ENCODE assay signal across 1 cellular context in the genomic region with DNA sequence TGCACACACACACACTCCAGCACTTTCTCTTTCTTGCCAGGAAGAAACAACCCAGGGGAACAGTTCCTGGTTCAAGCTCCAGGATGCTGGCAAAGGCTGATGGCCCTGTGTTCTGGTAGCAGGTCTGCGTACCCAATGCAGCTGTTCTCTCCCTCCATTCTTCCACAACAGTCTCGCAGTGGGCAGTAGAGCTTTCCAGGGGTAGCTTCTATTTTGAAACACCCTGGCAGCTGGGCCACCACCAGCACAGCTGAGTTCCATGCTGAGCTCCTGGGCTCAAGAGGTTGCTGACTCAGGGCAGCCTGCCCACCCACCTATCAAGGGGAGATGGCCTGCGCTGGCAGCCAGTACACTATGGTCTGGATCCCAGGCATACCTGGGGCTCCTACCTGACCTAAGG.
TF ChIP-seq lines count a peak whose summit lies in the region.

No MANE protein-coding gene starts in this region.

TF ChIP-seq in WTC11, 78 proteins besides CTCF, POLR2A, EP300 and RAD21 (continued from another document):
- TF ChIP-seq ARID4B (CRISPR knock-in tag; IDR thresholded peaks at IDR 0.05; ENCODE audit: borderline replicate concordance) (no peak), PREB (CRISPR knock-in tag; IDR thresholded peaks at IDR 0.05; ENCODE audit: borderline replicate concordance) (no peak)
TF ChIP-seq in WTC11: peak in this region for 0.
